ENCODE assay signal across 7 cellular contexts in the genomic region with DNA sequence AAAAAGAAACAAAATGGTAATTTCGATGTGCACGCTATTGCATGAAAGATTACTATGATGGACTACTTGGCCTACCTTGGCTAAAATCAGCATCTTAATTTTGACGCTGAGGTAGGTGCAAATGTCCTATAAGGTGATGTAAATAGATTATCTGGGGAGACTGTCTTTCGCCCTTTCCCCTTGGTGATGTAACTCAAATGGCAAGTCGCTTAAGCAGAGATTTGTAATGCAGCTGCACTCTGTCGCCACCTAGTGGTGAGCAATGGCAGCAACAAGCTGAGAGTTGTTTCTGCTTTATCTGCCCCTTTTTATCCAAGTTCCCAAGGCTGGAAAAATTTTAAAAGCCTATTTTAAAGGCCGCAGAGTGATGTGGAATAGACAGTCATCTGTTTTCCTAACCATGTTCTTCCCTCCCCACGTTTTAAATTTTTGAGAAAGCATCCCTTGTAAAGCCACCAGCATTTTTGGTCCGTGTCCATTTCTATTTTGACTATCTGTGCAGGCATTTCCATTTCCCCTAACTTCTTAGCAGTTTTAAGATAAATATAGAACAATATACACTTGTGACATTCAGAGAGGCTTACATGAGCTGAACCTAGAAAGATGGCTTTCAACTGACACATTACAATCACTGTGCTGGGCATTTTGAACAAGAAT.
DNase-seq lines count a peak whose midpoint lies in the region; ATAC-seq and TF ChIP-seq lines count a peak whose summit lies in the region.

No MANE protein-coding gene starts in this region.

- TF ChIP-seq CTCF in GM12875 (IDR thresholded peaks at IDR 0.05; ENCODE audit: borderline replicate concordance, insufficient read depth, low read depth, low read length), result peak; percentile 95

- ATAC-seq in HG02798 (IDR thresholded peaks at IDR 0.05; ENCODE audit: poor library complexity, unreplicated experiment) (peak; percentile 75), left colon (peak; percentile 75)

- DNase-seq in NCI-H2171 (lab: John Stamatoyannopoulos, UW), result peak; percentile 0
- DNase-seq in activated CD4-positive, alpha-beta T cell treated with anti-CD3 and anti-CD28 coated beads for 1 hour, result peak; percentile 54
- peak; percentile 76 for DNase-seq in cerebellum (ENCODE audit: low spot score)
- DNase-seq in left colon, result peak; percentile 38 to 75
- peak; percentile 63 to 67 for DNase-seq in stimulated activated CD4-positive, alpha-beta T cell treated with anti-CD3 and anti-CD28 coated beads, Interleukin-2, amount 100 ng/mL, for 48 hours

- no peak overlapping the region for H3K4me3 ChIP-seq in GM12875 (ENCODE audit: low read depth, low read length)

- intact Hi-C loops in left colon (cut with DNase I, micrococcal nuclease), result loop anchor here in 1 of 2 donors (10.0 kb wide), 1 partner anchor 63 kb away; the partner anchor contains the start of gene PDLIM3

Comparison
In these comparisons a context has a peak if more than half of its experiments do, and no peak if none do; other contexts are left out.
1. DNase-seq: peak in every context shown above with its lines; median percentile 76 in cerebellum; 65 in stimulated activated CD4-positive, alpha-beta T cell treated with anti-CD3 and anti-CD28 coated beads, Interleukin-2, amount 100 ng/mL, for 48 hours; 56 in left colon; 54 in activated CD4-positive, alpha-beta T cell treated with anti-CD3 and anti-CD28 coated beads for 1 hour; 0 in NCI-H2171.